In genomic region chr18:46247938-46248337, GRCh38 we compare ENCODE assay signal across 22 cellular contexts.
DNase-seq lines count a peak whose midpoint lies in the region; ATAC-seq and TF ChIP-seq lines count a peak whose summit lies in the region.
"Had no signal": no experiment of that assay in that cellular context is flagged by ENCODE, and none has a peak within 500 bp of the region (broad histone marks: within the 10 kb centered on the region; RNA-seq: fewer than 3 reads in every experiment).

No MANE protein-coding gene starts in this region.

- H3K36me3 ChIP-seq in PC-9 (ENCODE audit: low read depth): no peaks in the 10 kb centered on the region
- H3K36me3 ChIP-seq in psoas muscle (ENCODE audit: insufficient read depth in 1 of 2, low read depth in 1 of 2): no peaks in the 10 kb centered on the region
- H3K36me3 ChIP-seq: colonic mucosa, transverse colon had no signal

- no peak for TF ChIP-seq CTCF in PC-9 (conservative IDR thresholded peaks at IDR 0.05)
- no peak for TF ChIP-seq CTCF in psoas muscle (IDR thresholded peaks at IDR 0.05)

- intact Hi-C loops in activated CD4-positive, alpha-beta T cell treated with anti-CD3 and anti-CD28 coated beads, Interleukin-2, amount 10 ng/mL, durations not matched to agents 24 days and 14 days (cut with micrococcal nuclease): no loop called here
- intact Hi-C loops in PC-9 (cut with micrococcal nuclease; ENCODE audit: unreplicated experiment) (no loop called here), psoas muscle (cut with DNase I) (no loop called here)
- intact Hi-C loops in dendritic cell treated with granulocyte-macrophage colony-stimulating factor and Interleukin-4, amounts not matched to agents 40 ng/mL and 50 ng/mL, for 4 days (cut with micrococcal nuclease): no loop called here

- H3K4me3 Mint-ChIP-seq in activated CD4-positive, alpha-beta T cell treated with anti-CD3 and anti-CD28 coated beads, Interleukin-2, amount 10 ng/mL, durations not matched to agents 24 days and 14 days: no peak overlapping the region
- H3K4me3 Mint-ChIP-seq in dendritic cell treated with granulocyte-macrophage colony-stimulating factor and Interleukin-4, amounts not matched to agents 40 ng/mL and 50 ng/mL, for 4 days: no peak overlapping the region
- H3K4me3 Mint-ChIP-seq: activated T-cell treated with anti-CD3 and anti-CD28 coated beads, Interleukin-2, amount 50 U/mL, for 4 hours had no signal

- no peaks in the 10 kb centered on the region for H3K27me3 ChIP-seq in PC-9 (ENCODE audit: insufficient read depth, low read depth)
- H3K27me3 ChIP-seq in psoas muscle (ENCODE audit: insufficient read depth in 3 of 3, low read length in 2 of 3): no peaks in the 10 kb centered on the region
- H3K27me3 ChIP-seq: colonic mucosa, transverse colon had no signal

- ATAC-seq in psoas muscle (peak in 3 of 4 donors; percentile 47 to 57 (median 50)), GM19035 (IDR thresholded peaks at IDR 0.05; ENCODE audit: unreplicated experiment) (no peak)
- ATAC-seq: activated T-cell treated with anti-CD3 and anti-CD28 coated beads, Interleukin-2, amount 50 U/mL, for 4 hours; esophagus mucosa; sciatic nerve had no signal

- 0 out of 2 replicates have a peak, but pooled peaks cover 5% of the 10 kb centered on the region for H4K20me1 ChIP-seq in PC-9 (ENCODE audit: insufficient read depth)

- H3K9me3 Mint-ChIP-seq in activated CD4-positive, alpha-beta T cell treated with anti-CD3 and anti-CD28 coated beads, Interleukin-2, amount 10 ng/mL, durations not matched to agents 24 days and 14 days: peaks cover 8% of the 10 kb centered on the region
- H3K9me3 Mint-ChIP-seq in dendritic cell treated with granulocyte-macrophage colony-stimulating factor and Interleukin-4, amounts not matched to agents 40 ng/mL and 50 ng/mL, for 4 days: no peaks in the 10 kb centered on the region
- H3K9me3 Mint-ChIP-seq: activated T-cell treated with anti-CD3 and anti-CD28 coated beads, Interleukin-2, amount 50 U/mL, for 4 hours had no signal

- DNase-seq in activated CD4-positive, alpha-beta T cell treated with anti-CD3 and anti-CD28 coated beads, Interleukin-2, amount 10 ng/mL, durations not matched to agents 24 days and 14 days: no peak
- no peak for DNase-seq in activated CD4-positive, alpha-beta T cell treated with anti-CD3 and anti-CD28 coated beads for 48 hours
- DNase-seq in PC-9 (no peak), psoas muscle (no peak), GM19240 (ENCODE audit: insufficient read length, low spot score) (no peak), NOMO-1 (lab: John Stamatoyannopoulos, UW; ENCODE audit: unreplicated experiment in 2 of 2) (no peak)
- DNase-seq: activated CD4-positive, CD25-positive, alpha-beta regulatory T cell treated with anti-CD3 and anti-CD28 coated beads, Interleukin-2, amount 50 U/mL, for 72 hours; activated T-cell treated with anti-CD3 and anti-CD28 coated beads, Interleukin-2, amount 50 U/mL, for 4 hours; colonic mucosa; H7; mammary epithelial cell; NCI-H1048; NCI-H2081 treated with DMSO at 0.1 percent for 48 hours; NCI-H526 treated with DMSO at 0.1 percent for 48 hours; RPMI8226; stimulated activated CD4-positive, alpha-beta T cell treated with anti-CD3 and anti-CD28 coated beads, Interleukin-4, amount 100 ng/mL, for 1 hour; stimulated activated CD8-positive, alpha-beta memory T cell treated with anti-CD3 and anti-CD28 coated beads, Interleukin-4, amount 100 ng/mL, for 48 hours; transverse colon had no signal

- H2AFZ ChIP-seq in PC-9: no peak overlapping the region

- H3K9me3 ChIP-seq in PC-9 (ENCODE audit: insufficient read depth, low read depth) (no peaks in the 10 kb centered on the region), psoas muscle (no peaks in the 10 kb centered on the region)
- H3K9me3 ChIP-seq: colonic mucosa, transverse colon had no signal

- H3K4me1 ChIP-seq in PC-9 (replicated peaks; ENCODE audit: insufficient read depth): peaks cover 43% of the 10 kb centered on the region
- H3K4me1 ChIP-seq in psoas muscle: peaks cover 17% of the 10 kb centered on the region

- no peak overlapping the region for H3K4me2 ChIP-seq in PC-9

- no peak overlapping the region for H3K4me3 ChIP-seq in PC-9
- H3K4me3 ChIP-seq in psoas muscle: no peak overlapping the region
- H3K4me3 ChIP-seq: colonic mucosa, transverse colon had no signal

- CTCF ChIA-PET in PC-9 (lab: Charles Lee): no interaction called here

- H3K27ac ChIP-seq in PC-9: peak overlapping the region; percentile 84; the same call in 1 of the 2 replicates
- H3K27ac ChIP-seq in psoas muscle: no peak overlapping the region
- H3K27ac ChIP-seq: colonic mucosa had no signal

- no peaks in the 10 kb centered on the region for H3K9me2 ChIP-seq in PC-9 (ENCODE audit: insufficient read depth)

- peaks cover 48% of the 10 kb centered on the region for H3K79me2 ChIP-seq in PC-9 (ENCODE audit: low read depth)

- peak overlapping the region; percentile 90 for H3K27ac Mint-ChIP-seq in activated CD4-positive, alpha-beta T cell treated with anti-CD3 and anti-CD28 coated beads, Interleukin-2, amount 10 ng/mL, durations not matched to agents 24 days and 14 days
- H3K27ac Mint-ChIP-seq in dendritic cell treated with granulocyte-macrophage colony-stimulating factor and Interleukin-4, amounts not matched to agents 40 ng/mL and 50 ng/mL, for 4 days: peak overlapping the region; percentile 79

- H3K36me3 Mint-ChIP-seq in activated CD4-positive, alpha-beta T cell treated with anti-CD3 and anti-CD28 coated beads, Interleukin-2, amount 10 ng/mL, durations not matched to agents 24 days and 14 days (ENCODE audit: low read depth): peaks cover 45% of the 10 kb centered on the region
- H3K36me3 Mint-ChIP-seq in dendritic cell treated with granulocyte-macrophage colony-stimulating factor and Interleukin-4, amounts not matched to agents 40 ng/mL and 50 ng/mL, for 4 days (ENCODE audit: low read depth): peaks cover 12% of the 10 kb centered on the region

- H3K4me1 Mint-ChIP-seq in activated CD4-positive, alpha-beta T cell treated with anti-CD3 and anti-CD28 coated beads, Interleukin-2, amount 10 ng/mL, durations not matched to agents 24 days and 14 days: peaks cover 46% of the 10 kb centered on the region
- peaks cover 42% of the 10 kb centered on the region for H3K4me1 Mint-ChIP-seq in dendritic cell treated with granulocyte-macrophage colony-stimulating factor and Interleukin-4, amounts not matched to agents 40 ng/mL and 50 ng/mL, for 4 days (ENCODE audit: low read depth)

- WGBS in psoas muscle, 3 donors: 93 to 94% (median 93%) methylated on average over 3 of the region's 3 CpGs

- H3K27me3 Mint-ChIP-seq in activated CD4-positive, alpha-beta T cell treated with anti-CD3 and anti-CD28 coated beads, Interleukin-2, amount 10 ng/mL, durations not matched to agents 24 days and 14 days: peaks cover 2% of the 10 kb centered on the region
- H3K27me3 Mint-ChIP-seq in dendritic cell treated with granulocyte-macrophage colony-stimulating factor and Interleukin-4, amounts not matched to agents 40 ng/mL and 50 ng/mL, for 4 days: no peaks in the 10 kb centered on the region

- BruUV-seq in PC-9 (replicated peaks; lab: Mats Ljungman, UMichigan): no TSS peak

- POLR2A ChIA-PET in PC-9 (lab: Charles Lee; ENCODE audit: unreplicated experiment): no interaction called here

- H3F3A ChIP-seq in PC-9 (ENCODE audit: insufficient read depth, low read depth): peaks cover 28% of the 10 kb centered on the region
